ENCODE assay signal across 2 cellular contexts in the genomic region with DNA sequence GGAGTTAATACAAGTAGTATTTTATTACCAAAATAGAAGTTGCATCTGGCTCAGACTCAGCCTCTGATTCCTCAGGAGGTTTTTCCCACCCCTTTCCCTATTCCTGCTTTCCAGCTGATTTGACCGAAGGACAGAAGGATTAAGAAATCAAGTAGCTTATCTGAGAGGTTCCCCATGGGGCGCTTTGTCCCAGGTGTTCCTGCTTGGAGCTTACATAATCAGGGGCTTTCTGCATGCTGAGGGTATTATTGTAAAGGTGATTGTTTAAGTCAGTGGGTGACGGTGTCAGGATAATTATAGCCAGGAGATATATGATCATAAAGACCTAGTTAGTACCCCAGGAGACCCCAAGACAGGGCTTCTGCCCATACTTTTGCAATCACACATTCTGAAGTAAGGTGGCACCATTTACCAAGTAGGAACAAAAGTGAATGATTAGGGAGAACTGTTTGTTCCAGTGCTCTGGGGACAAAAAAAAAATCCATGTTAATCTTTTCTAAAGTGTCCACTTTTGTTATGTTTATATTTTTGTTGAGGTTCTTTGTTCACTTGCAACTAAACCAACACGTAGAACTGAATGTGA.
TF ChIP-seq lines count a peak whose summit lies in the region.

No MANE protein-coding gene starts in this region.

TF ChIP-seq in SK-N-SH, 30 proteins besides CTCF, POLR2A, EP300 and RAD21 (continued from another document):
- TF ChIP-seq, protein P1, sequence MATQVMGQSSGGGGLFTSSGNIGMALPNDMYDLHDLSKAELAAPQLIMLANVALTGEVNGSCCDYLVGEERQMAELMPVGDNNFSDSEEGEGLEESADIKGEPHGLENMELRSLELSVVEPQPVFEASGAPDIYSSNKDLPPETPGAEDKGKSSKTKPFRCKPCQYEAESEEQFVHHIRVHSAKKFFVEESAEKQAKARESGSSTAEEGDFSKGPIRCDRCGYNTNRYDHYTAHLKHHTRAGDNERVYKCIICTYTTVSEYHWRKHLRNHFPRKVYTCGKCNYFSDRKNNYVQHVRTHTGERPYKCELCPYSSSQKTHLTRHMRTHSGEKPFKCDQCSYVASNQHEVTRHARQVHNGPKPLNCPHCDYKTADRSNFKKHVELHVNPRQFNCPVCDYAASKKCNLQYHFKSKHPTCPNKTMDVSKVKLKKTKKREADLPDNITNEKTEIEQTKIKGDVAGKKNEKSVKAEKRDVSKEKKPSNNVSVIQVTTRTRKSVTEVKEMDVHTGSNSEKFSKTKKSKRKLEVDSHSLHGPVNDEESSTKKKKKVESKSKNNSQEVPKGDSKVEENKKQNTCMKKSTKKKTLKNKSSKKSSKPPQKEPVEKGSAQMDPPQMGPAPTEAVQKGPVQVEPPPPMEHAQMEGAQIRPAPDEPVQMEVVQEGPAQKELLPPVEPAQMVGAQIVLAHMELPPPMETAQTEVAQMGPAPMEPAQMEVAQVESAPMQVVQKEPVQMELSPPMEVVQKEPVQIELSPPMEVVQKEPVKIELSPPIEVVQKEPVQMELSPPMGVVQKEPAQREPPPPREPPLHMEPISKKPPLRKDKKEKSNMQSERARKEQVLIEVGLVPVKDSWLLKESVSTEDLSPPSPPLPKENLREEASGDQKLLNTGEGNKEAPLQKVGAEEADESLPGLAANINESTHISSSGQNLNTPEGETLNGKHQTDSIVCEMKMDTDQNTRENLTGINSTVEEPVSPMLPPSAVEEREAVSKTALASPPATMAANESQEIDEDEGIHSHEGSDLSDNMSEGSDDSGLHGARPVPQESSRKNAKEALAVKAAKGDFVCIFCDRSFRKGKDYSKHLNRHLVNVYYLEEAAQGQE (IDR thresholded peaks at IDR 0.05; ENCODE audit: low read depth, low read length): no peak
- no peak for TF ChIP-seq JUND (IDR thresholded peaks at IDR 0.05)
- no peak for TF ChIP-seq TEAD4 (IDR thresholded peaks at IDR 0.05; ENCODE audit: borderline replicate concordance, insufficient read depth)
- TF ChIP-seq TAF1 (IDR thresholded peaks at IDR 0.05; ENCODE audit: borderline replicate concordance, low read depth, low read length): no peak
- no peak for TF ChIP-seq SIN3A (IDR thresholded peaks at IDR 0.05; ENCODE audit: borderline replicate concordance, low read depth, low read length)
- no peak for TF ChIP-seq EZH2phosphoT487 (IDR thresholded peaks at IDR 0.05; ENCODE audit: borderline replicate concordance, low read depth)
- no peak for TF ChIP-seq YY1 (IDR thresholded peaks at IDR 0.05; ENCODE audit: low read depth)
- no peak for TF ChIP-seq RCOR1 (IDR thresholded peaks at IDR 0.05; ENCODE audit: low read length)
- TF ChIP-seq TCF12 (IDR thresholded peaks at IDR 0.05): no peak
- TF ChIP-seq, protein P2, sequence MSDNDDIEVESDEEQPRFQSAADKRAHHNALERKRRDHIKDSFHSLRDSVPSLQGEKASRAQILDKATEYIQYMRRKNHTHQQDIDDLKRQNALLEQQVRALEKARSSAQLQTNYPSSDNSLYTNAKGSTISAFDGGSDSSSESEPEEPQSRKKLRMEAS (IDR thresholded peaks at IDR 0.05; ENCODE audit: low read depth): no peak
- TF ChIP-seq, protein P3, sequence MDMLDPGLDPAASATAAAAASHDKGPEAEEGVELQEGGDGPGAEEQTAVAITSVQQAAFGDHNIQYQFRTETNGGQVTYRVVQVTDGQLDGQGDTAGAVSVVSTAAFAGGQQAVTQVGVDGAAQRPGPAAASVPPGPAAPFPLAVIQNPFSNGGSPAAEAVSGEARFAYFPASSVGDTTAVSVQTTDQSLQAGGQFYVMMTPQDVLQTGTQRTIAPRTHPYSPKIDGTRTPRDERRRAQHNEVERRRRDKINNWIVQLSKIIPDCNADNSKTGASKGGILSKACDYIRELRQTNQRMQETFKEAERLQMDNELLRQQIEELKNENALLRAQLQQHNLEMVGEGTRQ (IDR thresholded peaks at IDR 0.05; ENCODE audit: borderline replicate concordance, low read depth, low read length): no peak

TF ChIP-seq in SK-N-SH treated with all-trans-retinoic acid at 6 μM for 48 hours, 23 proteins besides CTCF, POLR2A, EP300 and RAD21 (continued from another document):
- TF ChIP-seq TCF4 (CRISPR knock-in tag; IDR thresholded peaks at IDR 0.05; ENCODE audit: borderline replicate concordance): no peak
- TF ChIP-seq ARNTL (CRISPR knock-in tag; IDR thresholded peaks at IDR 0.05; ENCODE audit: borderline replicate concordance, low read depth): no peak
